8 cellular contexts compared by ENCODE assay signal in genomic region chr10:103759100-103759781, GRCh38.
DNase-seq lines count a peak whose midpoint lies in the region; TF ChIP-seq lines count a peak whose summit lies in the region.

No MANE protein-coding gene starts in this region.

- peaks cover 6% of the 10 kb centered on the region for H3K27me3 Mint-ChIP-seq in glutamatergic neuron (ENCODE audit: unreplicated experiment)

- no peak overlapping the region for H3K4me3 ChIP-seq in retinal pigment epithelial cell (ENCODE audit: low read length)

- H3K36me3 Mint-ChIP-seq in glutamatergic neuron (ENCODE audit: unreplicated experiment) = no peaks in the 10 kb centered on the region

- TF ChIP-seq CTCF in glutamatergic neuron (IDR thresholded peaks at IDR 0.05; ENCODE audit: partially characterized antibody, unreplicated experiment) (no peak), retinal pigment epithelial cell (conservative IDR thresholded peaks at IDR 0.05; ENCODE audit: low read depth, low read length) (no peak)

- peaks cover 36% of the 10 kb centered on the region for H3K4me1 Mint-ChIP-seq in glutamatergic neuron (ENCODE audit: low read depth, unreplicated experiment)

- peak; percentile 50 for DNase-seq in stimulated activated CD4-positive, alpha-beta T cell treated with anti-CD3 and anti-CD28 coated beads, Interleukin-4, amount 100 ng/mL, for 24 hours
- no peak for DNase-seq in stimulated activated CD4-positive, alpha-beta T cell treated with anti-CD3 and anti-CD28 coated beads, Interleukin-4, amount 100 ng/mL, for 4 hours
- DNase-seq in MV-4-11 (lab: John Stamatoyannopoulos, UW) (peak; percentile 92), glutamatergic neuron (no peak), retinal pigment epithelial cell (ENCODE audit: low read depth) (peak; percentile 86), NCI-H1048 (lab: John Stamatoyannopoulos, UW) (no peak), NCI-H1930 (lab: John Stamatoyannopoulos, UW) (no peak)
- DNase-seq in activated naive CD4-positive, alpha-beta T cell treated with anti-CD3 and anti-CD28 coated beads, Interleukin-2, amount 50 U/mL, for 16 hours = peak; percentile 20

- H3K4me3 Mint-ChIP-seq in glutamatergic neuron (ENCODE audit: unreplicated experiment) = no peak overlapping the region

- peak overlapping the region; percentile 31 for H3K27ac Mint-ChIP-seq in glutamatergic neuron (ENCODE audit: unreplicated experiment)

- H3K9me3 Mint-ChIP-seq in glutamatergic neuron (ENCODE audit: unreplicated experiment) = no peaks in the 10 kb centered on the region

Comparison
In these comparisons a context has a peak if more than half of its experiments do, and no peak if none do; other contexts are left out.
1. DNase-seq: peak in stimulated activated CD4-positive, alpha-beta T cell treated with anti-CD3 and anti-CD28 coated beads, Interleukin-4, amount 100 ng/mL, for 24 hours (single experiment), MV-4-11 (single experiment), activated naive CD4-positive, alpha-beta T cell treated with anti-CD3 and anti-CD28 coated beads, Interleukin-2, amount 50 U/mL, for 16 hours (single experiment) and retinal pigment epithelial cell (single experiment); none in stimulated activated CD4-positive, alpha-beta T cell treated with anti-CD3 and anti-CD28 coated beads, Interleukin-4, amount 100 ng/mL, for 4 hours (0 of 2), glutamatergic neuron (single experiment), NCI-H1048 (single experiment) and NCI-H1930 (0 of 2).